In genomic region chr19:2627319-2627829, GRCh38 we compare ENCODE assay signal across 8 cellular contexts.
A peak's percentile ranks its signal among the peaks of the same experiment; 100 is the strongest.
DNase-seq lines count a peak whose midpoint lies in the region; ATAC-seq and TF ChIP-seq lines count a peak whose summit lies in the region.

No MANE protein-coding gene starts in this region.

- peak overlapping the region; percentile 48; the same call in 1 of the 2 replicates for H3K4me2 ChIP-seq in OCI-LY1 (ENCODE audit: low read length)

- no peaks in the 10 kb centered on the region for H3K9me3 ChIP-seq in OCI-LY1 (ENCODE audit: low read length)

- TF ChIP-seq CTCF in OCI-LY1 (IDR thresholded peaks at IDR 0.05; ENCODE audit: low read length): no peak
- no peak for TF ChIP-seq CTCF in brain (conservative IDR thresholded peaks at IDR 0.05)

- H3K4me3 ChIP-seq in OCI-LY1 (ENCODE audit: low read depth, low read length, poor library complexity, severe bottlenecking): no peak overlapping the region

- H3K9ac ChIP-seq in OCI-LY1 (ENCODE audit: low read length): peak overlapping the region; percentile 38; the same call in 1 of the 2 replicates

- DNase-seq in NCI-H2081 (lab: John Stamatoyannopoulos, UW): peak; percentile 26 to 36
- no peak for DNase-seq in NCI-H2081 treated with DMSO at 0.1 percent for 48 hours (lab: John Stamatoyannopoulos, UW)
- peak; percentile 39 for DNase-seq in stimulated activated CD4-positive, alpha-beta T cell treated with anti-CD3 and anti-CD28 coated beads, Interleukin-2, amount 100 ng/mL, for 4 hours (ENCODE audit: low read depth)
- DNase-seq in DMS153 treated with DMSO at 0.1 percent for 48 hours (lab: John Stamatoyannopoulos, UW; ENCODE audit: unreplicated experiment): no peak

- peak overlapping the region in 4 of 5 experiments; percentile 56 to 94 (median 82) for H3K27ac Mint-ChIP-seq in brain

- H3K27me3 ChIP-seq in OCI-LY1 (ENCODE audit: insufficient read depth, low read length) (no peaks in the 10 kb centered on the region), layer of hippocampus (ENCODE audit: control insufficient read depth, insufficient read depth, low read length) (no peaks in the 10 kb centered on the region)

- peaks cover 5% of the 10 kb centered on the region; the same call in 1 of the 2 replicates for H3K36me3 ChIP-seq in OCI-LY1 (ENCODE audit: insufficient read depth, low read length)

- H3K27me3 Mint-ChIP-seq in brain: peaks cover 9% of the 10 kb centered on the region

- H3K9me2 ChIP-seq in OCI-LY1 (ENCODE audit: low read depth, low read length): no peaks in the 10 kb centered on the region

- H3K27ac ChIP-seq in OCI-LY1 (ENCODE audit: low read depth, low read length, poor library complexity, severe bottlenecking) (peak overlapping the region; percentile 96), layer of hippocampus (ENCODE audit: low read depth, low read length) (peak overlapping the region; percentile 72)

- no peaks in the 10 kb centered on the region for H3K79me2 ChIP-seq in OCI-LY1 (ENCODE audit: insufficient read depth, low read length)

- no peaks in the 10 kb centered on the region for H3K36me3 Mint-ChIP-seq in brain

- no peak overlapping the region for H3K4me3 Mint-ChIP-seq in brain

- no peaks in the 10 kb centered on the region for H4K20me1 ChIP-seq in OCI-LY1 (ENCODE audit: insufficient read depth, low read length)

- peaks cover 61% of the 10 kb centered on the region for H3K4me1 ChIP-seq in OCI-LY1 (ENCODE audit: insufficient read depth, low read length, severe bottlenecking)

- no peak overlapping the region for H2AFZ ChIP-seq in OCI-LY1 (ENCODE audit: low read length)

- H3F3A ChIP-seq in OCI-LY1 (ENCODE audit: insufficient read depth, low read length): 0 out of 2 replicates have a peak, but pooled peaks cover 3% of the 10 kb centered on the region

- H3K4me1 Mint-ChIP-seq in brain: peaks cover 15% of the 10 kb centered on the region

- ATAC-seq in GM21786 (IDR thresholded peaks at IDR 0.05; ENCODE audit: unreplicated experiment): no peak

- peaks cover 0 to 12% (median 10%) of the 10 kb centered on the region in 5 experiments for H3K9me3 Mint-ChIP-seq in brain

Comparison
In these comparisons a context has a peak if more than half of its experiments do, and no peak if none do; other contexts are left out.
1. DNase-seq: peak in NCI-H2081 (2 of 2) and stimulated activated CD4-positive, alpha-beta T cell treated with anti-CD3 and anti-CD28 coated beads, Interleukin-2, amount 100 ng/mL, for 4 hours (single experiment); none in NCI-H2081 treated with DMSO at 0.1 percent for 48 hours (single experiment) and DMS153 treated with DMSO at 0.1 percent for 48 hours (single experiment).